Comparison of ENCODE assay signal across 20 cellular contexts in genomic region chr10:77857272-77857671, GRCh38.
DNase-seq lines count a peak whose midpoint lies in the region; ATAC-seq, FAIRE-seq and TF ChIP-seq lines count a peak whose summit lies in the region.
"Had no signal": no experiment of that assay in that cellular context is flagged by ENCODE, and none has a peak within 500 bp of the region (broad histone marks: within the 10 kb centered on the region; RNA-seq: fewer than 3 reads in every experiment).

No MANE protein-coding gene starts in this region.

- ATAC-seq in WTC11, result no peak
- peak; percentile 96 for ATAC-seq in left lung
- ATAC-seq in stimulated activated memory B cell treated with anti-CD40 and anti-IgM and Interleukin-4, amounts not matched to agents 10 μg/mL and 1 μg/mL and 100 μg/mL, for 72 hours, result peak; percentile 13
- ATAC-seq in GM19467 (IDR thresholded peaks at IDR 0.05; ENCODE audit: unreplicated experiment), result no peak
- ATAC-seq in activated T-cell treated with anti-CD3 and anti-CD28 coated beads, Interleukin-2, amount 50 U/mL, for 4 hours, result no peak
- ATAC-seq: A549; naive thymus-derived CD4-positive, alpha-beta T cell had no signal

- no peak overlapping the region for H3K4me3 ChIP-seq in left lung
- H3K4me3 ChIP-seq: A549, tibial artery had no signal

- H3K9me3 Mint-ChIP-seq in WTC11, result no peaks in the 10 kb centered on the region
- H3K9me3 Mint-ChIP-seq in stimulated activated memory B cell treated with anti-CD40 and anti-IgM and Interleukin-4, amounts not matched to agents 10 μg/mL and 1 μg/mL and 100 μg/mL, for 72 hours, result no peaks in the 10 kb centered on the region
- no peaks in the 10 kb centered on the region for H3K9me3 Mint-ChIP-seq in activated T-cell treated with anti-CD3 and anti-CD28 coated beads, Interleukin-2, amount 50 U/mL, for 4 hours
- H3K9me3 Mint-ChIP-seq: CD4-positive, CD25-positive, alpha-beta regulatory T cell; T-helper 2 cell treated with Interferon-gamma antibody and Interleukin-4, amounts not matched to agents 5 μg/mL and 100 μg/mL, for 36 hours had no signal

- FAIRE-seq in HTR-8/SVneo (lab: Jason Lieb, UNC), result no peak
- FAIRE-seq: A549 had no signal

- POLR2A ChIA-PET in WTC11 (lab: Charles Lee), result no interaction called here

- intact Hi-C loops in left lung (cut with DNase I), result no loop called here

- no peaks in the 10 kb centered on the region for H3K9me3 ChIP-seq in left lung
- H3K9me3 ChIP-seq: A549, tibial artery had no signal

- H3K4me3 Mint-ChIP-seq in WTC11, result no peak overlapping the region
- H3K4me3 Mint-ChIP-seq in stimulated activated memory B cell treated with anti-CD40 and anti-IgM and Interleukin-4, amounts not matched to agents 10 μg/mL and 1 μg/mL and 100 μg/mL, for 72 hours, result no peak overlapping the region
- no peak overlapping the region for H3K4me3 Mint-ChIP-seq in activated T-cell treated with anti-CD3 and anti-CD28 coated beads, Interleukin-2, amount 50 U/mL, for 4 hours
- H3K4me3 Mint-ChIP-seq: CD4-positive, CD25-positive, alpha-beta regulatory T cell; naive thymus-derived CD4-positive, alpha-beta T cell; T-helper 2 cell treated with Interferon-gamma antibody and Interleukin-4, amounts not matched to agents 5 μg/mL and 100 μg/mL, for 36 hours had no signal

- H3K4me1 Mint-ChIP-seq in WTC11, result peaks cover 12% of the 10 kb centered on the region
- no peaks in the 10 kb centered on the region for H3K4me1 Mint-ChIP-seq in stimulated activated memory B cell treated with anti-CD40 and anti-IgM and Interleukin-4, amounts not matched to agents 10 μg/mL and 1 μg/mL and 100 μg/mL, for 72 hours
- no peaks in the 10 kb centered on the region for H3K4me1 Mint-ChIP-seq in activated T-cell treated with anti-CD3 and anti-CD28 coated beads, Interleukin-2, amount 50 U/mL, for 4 hours (ENCODE audit: low read depth)
- H3K4me1 Mint-ChIP-seq: naive thymus-derived CD4-positive, alpha-beta T cell had no signal

- H3K36me3 ChIP-seq in left lung, result peaks cover 0 to 15% of the 10 kb centered on the region in 2 donors
- H3K36me3 ChIP-seq: brain microvascular endothelial cell had no signal

- peaks cover 30% of the 10 kb centered on the region for H3K36me3 Mint-ChIP-seq in WTC11
- H3K36me3 Mint-ChIP-seq in stimulated activated memory B cell treated with anti-CD40 and anti-IgM and Interleukin-4, amounts not matched to agents 10 μg/mL and 1 μg/mL and 100 μg/mL, for 72 hours, result no peaks in the 10 kb centered on the region
- H3K36me3 Mint-ChIP-seq in activated T-cell treated with anti-CD3 and anti-CD28 coated beads, Interleukin-2, amount 50 U/mL, for 4 hours (ENCODE audit: insufficient read depth), result no peaks in the 10 kb centered on the region
- H3K36me3 Mint-ChIP-seq: CD4-positive, CD25-positive, alpha-beta regulatory T cell; naive thymus-derived CD4-positive, alpha-beta T cell had no signal

- peak overlapping the region; percentile 59 for H3K27ac Mint-ChIP-seq in WTC11
- H3K27ac Mint-ChIP-seq in stimulated activated memory B cell treated with anti-CD40 and anti-IgM and Interleukin-4, amounts not matched to agents 10 μg/mL and 1 μg/mL and 100 μg/mL, for 72 hours, result no peak overlapping the region
- H3K27ac Mint-ChIP-seq: CD4-positive, CD25-positive, alpha-beta regulatory T cell; naive thymus-derived CD4-positive, alpha-beta T cell; T-helper 2 cell treated with Interferon-gamma antibody and Interleukin-4, amounts not matched to agents 5 μg/mL and 100 μg/mL, for 36 hours had no signal

- H3K27me3 ChIP-seq in left lung, result no peaks in the 10 kb centered on the region
- H3K27me3 ChIP-seq: brain microvascular endothelial cell, tibial artery had no signal

- DNase-seq in SIG-M5 treated with dmso at 0.1 percent for 504 hours (lab: John Stamatoyannopoulos, UW; ENCODE audit: unreplicated experiment) (peak; percentile 36), SIG-M5 (lab: John Stamatoyannopoulos, UW) (no peak), WTC11 (ENCODE audit: low spot score) (no peak), left lung (peak in 1 of 2 donors; percentile 62), HTR-8/SVneo (ENCODE audit: insufficient read length, low spot score) (no peak)
- no peak for DNase-seq in activated T-cell treated with anti-CD3 and anti-CD28 coated beads, Interleukin-2, amount 50 U/mL, for 4 hours
- DNase-seq: activated CD4-positive, alpha-beta T cell treated with anti-CD3 and anti-CD28 coated beads for 1 hour; activated CD8-positive, alpha-beta memory T cell treated with anti-CD3 and anti-CD28 coated beads, Interleukin-2, amount 50 U/mL, for 4 hours; activated naive CD4-positive, alpha-beta T cell treated with anti-CD3 and anti-CD28 coated beads, Interleukin-2, amount 50 U/mL, for 16 hours; brain microvascular endothelial cell; CD4-positive, CD25-positive, alpha-beta regulatory T cell; H7; hippocampal formation; naive thymus-derived CD4-positive, alpha-beta T cell; NCI-H1092; tibial artery had no signal

- TF ChIP-seq CTCF in WTC11 (IDR thresholded peaks at IDR 0.05), result no peak
- no peak for TF ChIP-seq CTCF in left lung (IDR thresholded peaks at IDR 0.05)

- CTCF ChIA-PET in WTC11 (lab: Charles Lee), result interaction anchor here (1.2 to 3.6 kb wide), 3 partner anchors 10 to 33 kb away, joined by 5 to 15 read pairs (median 8); no protein-coding TSS in a partner anchor

- no peaks in the 10 kb centered on the region for H3K4me1 ChIP-seq in left lung

- H3K27ac ChIP-seq in left lung, result no peak overlapping the region
- H3K27ac ChIP-seq: A549, brain microvascular endothelial cell, tibial artery had no signal

- H3K27me3 Mint-ChIP-seq in WTC11 (ENCODE audit: low read depth), result no peaks in the 10 kb centered on the region
- no peaks in the 10 kb centered on the region for H3K27me3 Mint-ChIP-seq in stimulated activated memory B cell treated with anti-CD40 and anti-IgM and Interleukin-4, amounts not matched to agents 10 μg/mL and 1 μg/mL and 100 μg/mL, for 72 hours
- H3K27me3 Mint-ChIP-seq in activated T-cell treated with anti-CD3 and anti-CD28 coated beads, Interleukin-2, amount 50 U/mL, for 4 hours (ENCODE audit: low read depth), result no peaks in the 10 kb centered on the region
- H3K27me3 Mint-ChIP-seq: CD4-positive, CD25-positive, alpha-beta regulatory T cell; naive thymus-derived CD4-positive, alpha-beta T cell had no signal

TF ChIP-seq in WTC11, 78 proteins besides CTCF, POLR2A, EP300 and RAD21:
- TF ChIP-seq, protein P1, sequence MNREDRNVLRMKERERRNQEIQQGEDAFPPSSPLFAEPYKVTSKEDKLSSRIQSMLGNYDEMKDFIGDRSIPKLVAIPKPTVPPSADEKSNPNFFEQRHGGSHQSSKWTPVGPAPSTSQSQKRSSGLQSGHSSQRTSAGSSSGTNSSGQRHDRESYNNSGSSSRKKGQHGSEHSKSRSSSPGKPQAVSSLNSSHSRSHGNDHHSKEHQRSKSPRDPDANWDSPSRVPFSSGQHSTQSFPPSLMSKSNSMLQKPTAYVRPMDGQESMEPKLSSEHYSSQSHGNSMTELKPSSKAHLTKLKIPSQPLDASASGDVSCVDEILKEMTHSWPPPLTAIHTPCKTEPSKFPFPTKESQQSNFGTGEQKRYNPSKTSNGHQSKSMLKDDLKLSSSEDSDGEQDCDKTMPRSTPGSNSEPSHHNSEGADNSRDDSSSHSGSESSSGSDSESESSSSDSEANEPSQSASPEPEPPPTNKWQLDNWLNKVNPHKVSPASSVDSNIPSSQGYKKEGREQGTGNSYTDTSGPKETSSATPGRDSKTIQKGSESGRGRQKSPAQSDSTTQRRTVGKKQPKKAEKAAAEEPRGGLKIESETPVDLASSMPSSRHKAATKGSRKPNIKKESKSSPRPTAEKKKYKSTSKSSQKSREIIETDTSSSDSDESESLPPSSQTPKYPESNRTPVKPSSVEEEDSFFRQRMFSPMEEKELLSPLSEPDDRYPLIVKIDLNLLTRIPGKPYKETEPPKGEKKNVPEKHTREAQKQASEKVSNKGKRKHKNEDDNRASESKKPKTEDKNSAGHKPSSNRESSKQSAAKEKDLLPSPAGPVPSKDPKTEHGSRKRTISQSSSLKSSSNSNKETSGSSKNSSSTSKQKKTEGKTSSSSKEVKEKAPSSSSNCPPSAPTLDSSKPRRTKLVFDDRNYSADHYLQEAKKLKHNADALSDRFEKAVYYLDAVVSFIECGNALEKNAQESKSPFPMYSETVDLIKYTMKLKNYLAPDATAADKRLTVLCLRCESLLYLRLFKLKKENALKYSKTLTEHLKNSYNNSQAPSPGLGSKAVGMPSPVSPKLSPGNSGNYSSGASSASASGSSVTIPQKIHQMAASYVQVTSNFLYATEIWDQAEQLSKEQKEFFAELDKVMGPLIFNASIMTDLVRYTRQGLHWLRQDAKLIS (CRISPR knock-in tag; IDR thresholded peaks at IDR 0.05; ENCODE audit: borderline replicate concordance), result no peak
- no peak for TF ChIP-seq E2F1 (CRISPR knock-in tag; IDR thresholded peaks at IDR 0.05)

Comparison
In these comparisons a context has a peak if more than half of its experiments do, and no peak if none do; other contexts are left out.
1. ATAC-seq: peak in left lung (single experiment) and stimulated activated memory B cell treated with anti-CD40 and anti-IgM and Interleukin-4, amounts not matched to agents 10 μg/mL and 1 μg/mL and 100 μg/mL, for 72 hours (single experiment); none in WTC11 (single experiment), GM19467 (single experiment) and activated T-cell treated with anti-CD3 and anti-CD28 coated beads, Interleukin-2, amount 50 U/mL, for 4 hours (0 of 2).